2 cellular contexts compared by ENCODE assay signal in genomic region chr9:14945351-14945750, GRCh38.
TF ChIP-seq lines count a peak whose summit lies in the region.

No MANE protein-coding gene starts in this region.

TF ChIP-seq in HEK293, 187 proteins besides CTCF, POLR2A, EP300 and RAD21 (continued from another document):
- TF ChIP-seq ZBTB48 (tag by site-specific recombination; IDR thresholded peaks at IDR 0.05): 0 out of 2 replicates have a peak, but pooled peaks have one; percentile 16

TF ChIP-seq in H1, 55 proteins besides CTCF, POLR2A, EP300 and RAD21 (continued from another document):
- TF ChIP-seq USF2 (IDR thresholded peaks at IDR 0.05; ENCODE audit: low read length) (no peak), SIRT6 (IDR thresholded peaks at IDR 0.05; ENCODE audit: low read length) (no peak), SP4 (IDR thresholded peaks at IDR 0.05; ENCODE audit: low read length) (no peak), CBX8 (IDR thresholded peaks at IDR 0.05; ENCODE audit: borderline replicate concordance, low read depth, low read length) (no peak), NANOG (IDR thresholded peaks at IDR 0.05; ENCODE audit: insufficient read depth, low read depth, low read length, poor library complexity, severe bottlenecking) (no peak), FOSL1 (IDR thresholded peaks at IDR 0.05; ENCODE audit: insufficient read depth, low read depth, low read length) (no peak), SIX5 (IDR thresholded peaks at IDR 0.05; ENCODE audit: low read depth, low read length) (no peak), KDM1A (IDR thresholded peaks at IDR 0.05; ENCODE audit: borderline replicate concordance, low read length) (no peak), MAX (IDR thresholded peaks at IDR 0.05) (no peak), RBBP5 (IDR thresholded peaks at IDR 0.05; ENCODE audit: borderline replicate concordance, low read depth, low read length) (no peak), RXRA (IDR thresholded peaks at IDR 0.05; ENCODE audit: insufficient read depth, low read depth, low read length) (no peak), JUND (IDR thresholded peaks at IDR 0.05; ENCODE audit: low read length) (no peak)
TF ChIP-seq in H1: peak in this region for 0.
